ENCODE assay signal across 9 cellular contexts in genomic region chr2:241561811-241562210, GRCh38. TPM values are rescaled to one million over a fixed set of nuclear protein-coding genes. Genes with fewer than 3 reads are reported as not detected.
DNase-seq lines count a peak whose midpoint lies in the region; ATAC-seq and TF ChIP-seq lines count a peak whose summit lies in the region.
"Had no signal": no experiment of that assay in that cellular context is flagged by ENCODE, and none has a peak within 500 bp of the region (broad histone marks: within the 10 kb centered on the region; RNA-seq: fewer than 3 reads in every experiment).

No MANE protein-coding gene starts in this region.

- ATAC-seq in left colon (no peak), thoracic aorta (ENCODE audit: insufficient number of reproducible peaks, low FRiP score, low read depth) (peak; percentile 66)

- H3K9me3 ChIP-seq in thoracic aorta, result peaks cover 7% of the 10 kb centered on the region

- H3K36me3 ChIP-seq in thoracic aorta, result no peaks in the 10 kb centered on the region

- H3K4me3 ChIP-seq in choroid plexus epithelial cell (ENCODE audit: low read depth, low read length) (no peak overlapping the region), thoracic aorta (peak overlapping the region; percentile 38)

- peaks cover 24 to 37% of the 10 kb centered on the region in 2 donors for H3K4me1 ChIP-seq in thoracic aorta (ENCODE audit: control insufficient read depth in 1 of 2, low read depth in 2 of 2)

- no peak for TF ChIP-seq CTCF in choroid plexus epithelial cell (conservative IDR thresholded peaks at IDR 0.05; ENCODE audit: low read depth, low read length)
- TF ChIP-seq CTCF in thoracic aorta (IDR thresholded peaks at IDR 0.05), result no peak

- DNase-seq in M059J (ENCODE audit: low read depth) (peak; percentile 41), choroid plexus epithelial cell (ENCODE audit: low read depth) (peak; percentile 69), left colon (peak; percentile 43 to 59), thoracic aorta (ENCODE audit: low spot score) (peak; percentile 22), SIG-M5 (lab: John Stamatoyannopoulos, UW) (no peak), cerebellar nuclear complex (lab: John Stamatoyannopoulos, UW) (no peak), NCI-H1436 treated with DMSO at 0.1 percent for 48 hours (lab: John Stamatoyannopoulos, UW) (no peak), SIG-M5 treated with dmso at 0.1 percent for 504 hours (lab: John Stamatoyannopoulos, UW; ENCODE audit: unreplicated experiment) (no peak)
- DNase-seq: activated CD4-positive, alpha-beta T cell treated with anti-CD3 and anti-CD28 coated beads, Interleukin-2, amount 50 U/mL, for 1 hour had no signal

- intact Hi-C loops in left colon (cut with DNase I, micrococcal nuclease), result no loop called here

- H3K27ac ChIP-seq in thoracic aorta, result no peak overlapping the region

- H3K27me3 ChIP-seq in thoracic aorta (replicated peaks; ENCODE audit: insufficient read depth), result no peaks in the 10 kb centered on the region

RNA-seq across cellular contexts. Expression of gene BOK, which starts 3.3 kb away (rescaled TPM):
- total RNA-seq in M059J (2014; rRNA removed; shearing (Covaris generic)), result 3.9 and 11.7 TPM in 2 replicates
- total RNA-seq in left colon (10 to 100 TPM; 10.3 to 14.2 TPM), thoracic aorta (10 to 100 TPM; 10.7 to 27.5 TPM)

RNA-seq across cellular contexts. Expression of gene STK25, which starts 53.4 kb away (rescaled TPM):
- 110 and 133 TPM in 2 replicates for total RNA-seq in M059J (2014; rRNA removed; shearing (Covaris generic))
- total RNA-seq in left colon (100 to 1,000 TPM; 118 to 119 TPM), thoracic aorta (100 to 1,000 TPM; 180 to 279 TPM)

Comparison
In these comparisons a context has a peak if more than half of its experiments do, and no peak if none do; other contexts are left out.
1. DNase-seq: peak in M059J (single experiment), choroid plexus epithelial cell (single experiment), left colon (2 of 2) and thoracic aorta (single experiment); none in SIG-M5 (single experiment), cerebellar nuclear complex (0 of 2), NCI-H1436 treated with DMSO at 0.1 percent for 48 hours (single experiment) and SIG-M5 treated with dmso at 0.1 percent for 504 hours (single experiment).